8 cellular contexts compared by ENCODE assay signal in genomic region chr15:74543583-74543982, GRCh38. TPM values are rescaled to one million over a fixed set of nuclear protein-coding genes. Genes with fewer than 3 reads are reported as not detected.
DNase-seq lines count a peak whose midpoint lies in the region; ATAC-seq and TF ChIP-seq lines count a peak whose summit lies in the region.

No MANE protein-coding gene starts in this region.

- POLR2A ChIA-PET in CD8-positive, alpha-beta memory T cell (lab: Charles Lee), result no interaction called here

- no peaks in the 10 kb centered on the region for H3K9me3 ChIP-seq in CD8-positive, alpha-beta memory T cell (ENCODE audit: low read length)

- peaks cover 73 to 84% (median 83%) of the 10 kb centered on the region in 3 donors for H3K4me1 Mint-ChIP-seq in CD8-positive, alpha-beta memory T cell
- H3K4me1 Mint-ChIP-seq in activated T-cell treated with anti-CD3 and anti-CD28 coated beads, Interleukin-2, amount 50 U/mL, for 72 hours (ENCODE audit: low read depth), result peaks cover 72% of the 10 kb centered on the region

- TF ChIP-seq CTCF in LNCAP (IDR thresholded peaks at IDR 0.05), result peak; percentile 34; the same call in 1 of the 2 replicates

- no peaks in the 10 kb centered on the region for H3K27me3 ChIP-seq in CD8-positive, alpha-beta memory T cell (ENCODE audit: insufficient read depth, low read length, poor library complexity, severe bottlenecking)

- peaks cover 68% of the 10 kb centered on the region for H3K4me1 ChIP-seq in CD8-positive, alpha-beta memory T cell (ENCODE audit: insufficient read depth, low read length)

- H3K36me3 ChIP-seq in CD8-positive, alpha-beta memory T cell (ENCODE audit: insufficient read depth, low read length), result peaks cover under 1% of the 10 kb centered on the region

- peak overlapping the region; percentile 43 to 94 (median 79) for H3K27ac Mint-ChIP-seq in CD8-positive, alpha-beta memory T cell
- H3K27ac Mint-ChIP-seq in activated T-cell treated with anti-CD3 and anti-CD28 coated beads, Interleukin-2, amount 50 U/mL, for 72 hours, result peak overlapping the region; percentile 61

- peak in 4 of 5 donors; percentile 2 to 57 (median 47) for DNase-seq in CD8-positive, alpha-beta memory T cell
- peak; percentile 39 to 44 for DNase-seq in activated T-cell treated with anti-CD3 and anti-CD28 coated beads, Interleukin-2, amount 50 U/mL, for 72 hours
- DNase-seq in kidney glomerular epithelial cell (lab: John Stamatoyannopoulos, UW) (peak; percentile 19), NCI-H2029 (lab: John Stamatoyannopoulos, UW) (no peak)

- CTCF ChIA-PET in CD8-positive, alpha-beta memory T cell (lab: Charles Lee), result no interaction called here

- peaks cover 0 to 2% of the 10 kb centered on the region in 2 donors for H3K27me3 Mint-ChIP-seq in CD8-positive, alpha-beta memory T cell
- H3K27me3 Mint-ChIP-seq in activated T-cell treated with anti-CD3 and anti-CD28 coated beads, Interleukin-2, amount 50 U/mL, for 72 hours (ENCODE audit: low read depth), result no peaks in the 10 kb centered on the region

- H3K4me3 Mint-ChIP-seq in CD8-positive, alpha-beta memory T cell, result peak overlapping the region; percentile 66 to 95 (median 88)
- peak overlapping the region; percentile 98 to 100 for H3K4me3 Mint-ChIP-seq in activated T-cell treated with anti-CD3 and anti-CD28 coated beads, Interleukin-2, amount 50 U/mL, for 72 hours

- H3K9me3 Mint-ChIP-seq in CD8-positive, alpha-beta memory T cell, result no peaks in the 10 kb centered on the region
- no peaks in the 10 kb centered on the region for H3K9me3 Mint-ChIP-seq in activated T-cell treated with anti-CD3 and anti-CD28 coated beads, Interleukin-2, amount 50 U/mL, for 72 hours

- peak; percentile 16 to 24 for ATAC-seq in activated T-cell treated with anti-CD3 and anti-CD28 coated beads, Interleukin-2, amount 50 U/mL, for 72 hours (replicated peaks in 1 of 2)
- ATAC-seq in HG02678 (IDR thresholded peaks at IDR 0.05; ENCODE audit: unreplicated experiment) (no peak), GM21737 (IDR thresholded peaks at IDR 0.05; ENCODE audit: unreplicated experiment) (no peak), GM18517 (IDR thresholded peaks at IDR 0.05; ENCODE audit: unreplicated experiment) (no peak)

- peak overlapping the region; percentile 9 for H3K4me3 ChIP-seq in CD8-positive, alpha-beta memory T cell (ENCODE audit: low read length)

- peaks cover 0 to 48% (median 4%) of the 10 kb centered on the region in 3 donors for H3K36me3 Mint-ChIP-seq in CD8-positive, alpha-beta memory T cell
- H3K36me3 Mint-ChIP-seq in activated T-cell treated with anti-CD3 and anti-CD28 coated beads, Interleukin-2, amount 50 U/mL, for 72 hours (ENCODE audit: insufficient read depth in 2 of 2), result peaks cover 11 to 30% of the 10 kb centered on the region in 2 donors

- H3K27ac ChIP-seq in CD8-positive, alpha-beta memory T cell (ENCODE audit: low read depth, low read length), result no peak overlapping the region

RNA-seq across cellular contexts. Expression of gene ARID3B, which starts 2.6 kb away (rescaled TPM):
- 10 to 100 TPM; 30.1 to 31.1 TPM for total RNA-seq in CD8-positive, alpha-beta memory T cell
- polyA plus RNA-seq in CD8-positive, alpha-beta memory T cell, result 13.0 TPM
- 10 to 100 TPM; 47.6 to 53.8 TPM for total RNA-seq in activated T-cell treated with anti-CD3 and anti-CD28 coated beads, Interleukin-2, amount 50 U/mL, for 72 hours

Comparison
In these comparisons a context has a peak if more than half of its experiments do, and no peak if none do; other contexts are left out.
1. ATAC-seq: peak in activated T-cell treated with anti-CD3 and anti-CD28 coated beads, Interleukin-2, amount 50 U/mL, for 72 hours (2 of 2); none in HG02678 (single experiment), GM21737 (single experiment) and GM18517 (single experiment).